In the genomic region with DNA sequence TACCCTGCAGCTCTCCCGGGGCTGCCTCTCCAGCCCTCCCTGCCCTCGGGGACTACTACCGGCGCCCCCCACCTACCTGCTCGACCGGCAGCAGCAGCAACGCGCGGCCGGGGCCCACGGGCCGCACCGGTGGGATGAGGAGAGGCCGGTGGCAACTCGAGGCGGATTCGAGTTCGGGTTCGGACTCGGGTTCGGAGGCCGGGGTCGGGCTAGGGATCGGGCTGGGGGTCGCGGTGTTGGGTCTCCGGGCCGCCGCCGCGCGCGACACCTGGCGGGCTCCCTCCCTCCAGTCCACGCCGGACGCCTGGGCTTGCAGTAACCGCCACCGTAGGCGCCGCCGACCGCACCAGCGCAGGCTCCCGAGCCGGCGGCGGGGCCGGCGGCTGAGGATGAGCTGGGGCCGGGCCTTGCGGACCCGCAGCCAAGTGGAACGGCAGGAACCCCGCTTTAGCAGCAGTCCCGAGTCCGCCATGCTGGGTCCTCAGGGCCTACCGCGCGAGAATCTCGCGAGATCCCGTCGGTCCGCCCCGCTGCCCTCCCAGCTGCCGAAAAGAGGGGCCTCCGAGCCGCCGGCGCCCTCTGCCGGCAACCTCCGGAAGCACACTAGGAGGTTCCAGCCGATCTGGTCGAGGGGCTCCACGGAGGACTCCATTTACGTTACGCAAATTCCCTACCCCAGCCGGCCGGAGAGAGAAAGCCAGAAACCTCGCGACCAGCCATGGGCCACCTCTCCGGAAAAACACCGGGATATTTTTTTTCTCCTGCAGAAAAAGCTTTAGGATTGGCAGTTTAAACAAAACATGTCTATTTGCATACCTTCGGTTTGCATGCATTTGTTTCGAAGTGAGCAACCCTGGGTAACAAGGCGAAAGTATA, we compare ENCODE assay signal across 8 cellular contexts. TPM values are rescaled to one million over a fixed set of nuclear protein-coding genes. Genes with fewer than 3 reads are reported as not detected.
DNase-seq lines count a peak whose midpoint lies in the region; ATAC-seq and TF ChIP-seq lines count a peak whose summit lies in the region.

A gene (minus strand): TSS at position 483 of the 876 bp plus-strand sequence. CDS start 11 bp downstream, at position 472.

- peak within 1 kb of the TSS; percentile 73 for H3K27ac ChIP-seq in thymus (ENCODE audit: low read depth)

- H3K9me3 ChIP-seq in thymus (ENCODE audit: control insufficient read depth): no peaks in the 10 kb centered on the region

- no peaks in the 10 kb centered on the region for H3K9me3 Mint-ChIP-seq in activated naive CD4-positive, alpha-beta T cell treated with anti-CD3 and anti-CD28 coated beads, Interleukin-2, amount 50 U/mL, for 72 hours
- peaks cover 2% of the 10 kb centered on the region for H3K9me3 Mint-ChIP-seq in glutamatergic neuron (ENCODE audit: unreplicated experiment)
- no peaks in the 10 kb centered on the region for H3K9me3 Mint-ChIP-seq in osteocyte (ENCODE audit: unreplicated experiment)

- H3K4me1 Mint-ChIP-seq in glutamatergic neuron (ENCODE audit: low read depth, unreplicated experiment): peaks cover 3% of the 10 kb centered on the region
- peaks cover 13% of the 10 kb centered on the region for H3K4me1 Mint-ChIP-seq in osteocyte (ENCODE audit: unreplicated experiment)

- H3K36me3 Mint-ChIP-seq in activated naive CD4-positive, alpha-beta T cell treated with anti-CD3 and anti-CD28 coated beads, Interleukin-2, amount 50 U/mL, for 72 hours: no peaks in the 10 kb centered on the region
- H3K36me3 Mint-ChIP-seq in glutamatergic neuron (ENCODE audit: unreplicated experiment): no peaks in the 10 kb centered on the region
- H3K36me3 Mint-ChIP-seq in osteocyte (ENCODE audit: unreplicated experiment): peaks cover 5% of the 10 kb centered on the region

- H3K4me1 ChIP-seq in thymus (ENCODE audit: control insufficient read depth, insufficient read depth, low read length): peaks cover 11% of the 10 kb centered on the region

- peak; percentile 82 for ATAC-seq in HG02571 (IDR thresholded peaks at IDR 0.05; ENCODE audit: unreplicated experiment)
- ATAC-seq in SK-N-SH treated with all-trans-retinoic acid at 6 μM for 48 hours: peak; percentile 98
- ATAC-seq in activated naive CD4-positive, alpha-beta T cell treated with anti-CD3 and anti-CD28 coated beads, Interleukin-2, amount 50 U/mL, for 72 hours: peak; percentile 99

- TF ChIP-seq CTCF in GM10266 (IDR thresholded peaks at IDR 0.05; ENCODE audit: control insufficient read depth, insufficient read depth, low read depth, missing control alignments) (peak; percentile 99), NB4 (IDR thresholded peaks at IDR 0.05; ENCODE audit: low read depth, low read length) (peak; percentile 74), glutamatergic neuron (IDR thresholded peaks at IDR 0.05; ENCODE audit: partially characterized antibody, unreplicated experiment) (peak; percentile 96), osteocyte (IDR thresholded peaks at IDR 0.05) (peak; percentile 93)

- WGBS in thymus: 3% methylated on average over 87 of the region's 87 CpGs

- peak; percentile 56 for TF ChIP-seq POLR2A in NB4 (IDR thresholded peaks at IDR 0.05; ENCODE audit: extremely low read depth, insufficient read length)

- no peaks in the 10 kb centered on the region for H3K27me3 ChIP-seq in thymus (ENCODE audit: control insufficient read depth, insufficient read depth)

- H3K4me3 ChIP-seq in NB4 (ENCODE audit: low read depth, low read length): peak within 1 kb of the TSS; percentile 91
- H3K4me3 ChIP-seq in thymus (ENCODE audit: low read length): peak within 1 kb of the TSS; percentile 76

- no peaks in the 10 kb centered on the region for H3K27me3 Mint-ChIP-seq in glutamatergic neuron (ENCODE audit: unreplicated experiment)
- no peaks in the 10 kb centered on the region for H3K27me3 Mint-ChIP-seq in osteocyte (ENCODE audit: unreplicated experiment)

- H3K36me3 ChIP-seq in thymus (ENCODE audit: control insufficient read depth, insufficient read depth): peaks cover 18% of the 10 kb centered on the region

- DNase-seq in GM10266 (ENCODE audit: extremely low spot score) (peak; percentile 99), NB4 (ENCODE audit: low read depth) (peak; percentile 91), glutamatergic neuron (peak; percentile 97), osteocyte (ENCODE audit: extremely low spot score, unreplicated experiment) (peak; percentile 99)
- DNase-seq in activated naive CD4-positive, alpha-beta T cell treated with anti-CD3 and anti-CD28 coated beads, Interleukin-2, amount 50 U/mL, for 72 hours (ENCODE audit: low spot score in 2 of 2): peak; percentile 95 to 98

- H3K27ac Mint-ChIP-seq in activated naive CD4-positive, alpha-beta T cell treated with anti-CD3 and anti-CD28 coated beads, Interleukin-2, amount 50 U/mL, for 72 hours: peak within 1 kb of the TSS; percentile 70 to 96
- peak within 1 kb of the TSS; percentile 59 for H3K27ac Mint-ChIP-seq in glutamatergic neuron (ENCODE audit: unreplicated experiment)
- H3K27ac Mint-ChIP-seq in osteocyte (ENCODE audit: unreplicated experiment): peak within 1 kb of the TSS; percentile 35

- H3K4me3 Mint-ChIP-seq in glutamatergic neuron (ENCODE audit: unreplicated experiment) (peak within 1 kb of the TSS; percentile 82), osteocyte (ENCODE audit: unreplicated experiment) (peak within 1 kb of the TSS; percentile 77)

TF ChIP-seq in SK-N-SH treated with all-trans-retinoic acid at 6 μM for 48 hours, 23 proteins besides CTCF, POLR2A, EP300 and RAD21 (continues in another document):
- TF ChIP-seq TCF4 (CRISPR knock-in tag; IDR thresholded peaks at IDR 0.05; ENCODE audit: borderline replicate concordance) (no peak), BACH2 (CRISPR knock-in tag; IDR thresholded peaks at IDR 0.05; ENCODE audit: borderline replicate concordance) (no peak), OSR1 (CRISPR knock-in tag; IDR thresholded peaks at IDR 0.05) (no peak), PPARA (CRISPR knock-in tag; IDR thresholded peaks at IDR 0.05; ENCODE audit: borderline replicate concordance) (no peak), ZNF565 (CRISPR knock-in tag; conservative IDR thresholded peaks at IDR 0.05; ENCODE audit: low read depth) (no peak), ARNTL (CRISPR knock-in tag; IDR thresholded peaks at IDR 0.05; ENCODE audit: borderline replicate concordance, low read depth) (no peak), ESRRG (CRISPR knock-in tag; IDR thresholded peaks at IDR 0.05) (no peak), ZFP30 (CRISPR knock-in tag; IDR thresholded peaks at IDR 0.05) (no peak), ZFP3 (CRISPR knock-in tag; IDR thresholded peaks at IDR 0.05) (no peak), ZC3H10 (CRISPR knock-in tag; IDR thresholded peaks at IDR 0.05) (no peak), ZNF8 (CRISPR knock-in tag; IDR thresholded peaks at IDR 0.05) (no peak)
- TF ChIP-seq, protein P1, sequence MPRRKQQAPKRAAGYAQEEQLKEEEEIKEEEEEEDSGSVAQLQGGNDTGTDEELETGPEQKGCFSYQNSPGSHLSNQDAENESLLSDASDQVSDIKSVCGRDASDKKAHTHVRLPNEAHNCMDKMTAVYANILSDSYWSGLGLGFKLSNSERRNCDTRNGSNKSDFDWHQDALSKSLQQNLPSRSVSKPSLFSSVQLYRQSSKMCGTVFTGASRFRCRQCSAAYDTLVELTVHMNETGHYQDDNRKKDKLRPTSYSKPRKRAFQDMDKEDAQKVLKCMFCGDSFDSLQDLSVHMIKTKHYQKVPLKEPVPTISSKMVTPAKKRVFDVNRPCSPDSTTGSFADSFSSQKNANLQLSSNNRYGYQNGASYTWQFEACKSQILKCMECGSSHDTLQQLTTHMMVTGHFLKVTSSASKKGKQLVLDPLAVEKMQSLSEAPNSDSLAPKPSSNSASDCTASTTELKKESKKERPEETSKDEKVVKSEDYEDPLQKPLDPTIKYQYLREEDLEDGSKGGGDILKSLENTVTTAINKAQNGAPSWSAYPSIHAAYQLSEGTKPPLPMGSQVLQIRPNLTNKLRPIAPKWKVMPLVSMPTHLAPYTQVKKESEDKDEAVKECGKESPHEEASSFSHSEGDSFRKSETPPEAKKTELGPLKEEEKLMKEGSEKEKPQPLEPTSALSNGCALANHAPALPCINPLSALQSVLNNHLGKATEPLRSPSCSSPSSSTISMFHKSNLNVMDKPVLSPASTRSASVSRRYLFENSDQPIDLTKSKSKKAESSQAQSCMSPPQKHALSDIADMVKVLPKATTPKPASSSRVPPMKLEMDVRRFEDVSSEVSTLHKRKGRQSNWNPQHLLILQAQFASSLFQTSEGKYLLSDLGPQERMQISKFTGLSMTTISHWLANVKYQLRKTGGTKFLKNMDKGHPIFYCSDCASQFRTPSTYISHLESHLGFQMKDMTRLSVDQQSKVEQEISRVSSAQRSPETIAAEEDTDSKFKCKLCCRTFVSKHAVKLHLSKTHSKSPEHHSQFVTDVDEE (CRISPR knock-in tag; IDR thresholded peaks at IDR 0.05): no peak
- TF ChIP-seq, protein P2, sequence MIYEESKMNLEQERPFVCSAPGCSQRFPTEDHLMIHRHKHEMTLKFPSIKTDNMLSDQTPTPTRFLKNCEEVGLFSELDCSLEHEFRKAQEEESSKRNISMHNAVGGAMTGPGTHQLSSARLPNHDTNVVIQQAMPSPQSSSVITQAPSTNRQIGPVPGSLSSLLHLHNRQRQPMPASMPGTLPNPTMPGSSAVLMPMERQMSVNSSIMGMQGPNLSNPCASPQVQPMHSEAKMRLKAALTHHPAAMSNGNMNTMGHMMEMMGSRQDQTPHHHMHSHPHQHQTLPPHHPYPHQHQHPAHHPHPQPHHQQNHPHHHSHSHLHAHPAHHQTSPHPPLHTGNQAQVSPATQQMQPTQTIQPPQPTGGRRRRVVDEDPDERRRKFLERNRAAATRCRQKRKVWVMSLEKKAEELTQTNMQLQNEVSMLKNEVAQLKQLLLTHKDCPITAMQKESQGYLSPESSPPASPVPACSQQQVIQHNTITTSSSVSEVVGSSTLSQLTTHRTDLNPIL (CRISPR knock-in tag; IDR thresholded peaks at IDR 0.05; ENCODE audit: low read depth): no peak
- TF ChIP-seq, protein P3, sequence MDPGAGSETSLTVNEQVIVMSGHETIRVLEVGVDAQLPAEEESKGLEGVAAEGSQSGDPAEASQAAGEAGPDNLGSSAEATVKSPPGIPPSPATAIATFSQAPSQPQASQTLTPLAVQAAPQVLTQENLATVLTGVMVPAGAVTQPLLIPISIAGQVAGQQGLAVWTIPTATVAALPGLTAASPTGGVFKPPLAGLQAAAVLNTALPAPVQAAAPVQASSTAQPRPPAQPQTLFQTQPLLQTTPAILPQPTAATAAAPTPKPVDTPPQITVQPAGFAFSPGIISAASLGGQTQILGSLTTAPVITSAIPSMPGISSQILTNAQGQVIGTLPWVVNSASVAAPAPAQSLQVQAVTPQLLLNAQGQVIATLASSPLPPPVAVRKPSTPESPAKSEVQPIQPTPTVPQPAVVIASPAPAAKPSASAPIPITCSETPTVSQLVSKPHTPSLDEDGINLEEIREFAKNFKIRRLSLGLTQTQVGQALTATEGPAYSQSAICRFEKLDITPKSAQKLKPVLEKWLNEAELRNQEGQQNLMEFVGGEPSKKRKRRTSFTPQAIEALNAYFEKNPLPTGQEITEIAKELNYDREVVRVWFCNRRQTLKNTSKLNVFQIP (CRISPR knock-in tag; IDR thresholded peaks at IDR 0.05; ENCODE audit: borderline replicate concordance, low read depth): no peak

RNA-seq across cellular contexts. Expression of the gene that starts here (rescaled TPM):
- total RNA-seq in activated naive CD4-positive, alpha-beta T cell treated with anti-CD3 and anti-CD28 coated beads, Interleukin-2, amount 50 U/mL, for 72 hours: 10 to 100 TPM; 37.5 to 42.1 TPM
- 34.5 TPM for total RNA-seq in glutamatergic neuron (ENCODE audit: unreplicated experiment)
- 33.5 and 36.3 TPM in 2 replicates for total RNA-seq in osteocyte
- 8.6 TPM for polyA plus RNA-seq in thymus

Comparison
In these comparisons a context has a peak if more than half of its experiments do, and no peak if none do; other contexts are left out.
1. Peak in every context shown above with its lines: DNase-seq, ATAC-seq, H3K4me3 ChIP-seq and H3K27ac ChIP-seq.